In genomic region chr15:70707901-70708300, GRCh38 we compare ENCODE assay signal across 37 cellular contexts.
"Had no signal": no experiment of that assay in that cellular context is flagged by ENCODE, and none has a peak within 500 bp of the region (broad histone marks: within the 10 kb centered on the region; RNA-seq: fewer than 3 reads in every experiment).

No MANE protein-coding gene starts in this region.

- H3K27me3 ChIP-seq: adrenal gland, body of pancreas, brain microvascular endothelial cell, breast epithelium had no signal

- ATAC-seq: activated CD8-positive, alpha-beta T cell treated with anti-CD3 and anti-CD28 coated beads for 36 hours; activated naive CD4-positive, alpha-beta T cell treated with anti-CD3 and anti-CD28 coated beads, Interleukin-2, amount 50 U/mL, for 72 hours; activated T-cell treated with anti-CD3 and anti-CD28 coated beads, Interleukin-2, amount 50 U/mL, for 4 hours; activated T-cell treated with anti-CD3 and anti-CD28 coated beads, Interleukin-2, amount 50 U/mL, for 72 hours; activated T-helper 17 cell treated with anti-CD3 and anti-CD28 coated beads, Interleukin-2, amount 50 U/mL, for 72 hours; body of pancreas had no signal

- H3K36me3 ChIP-seq: adrenal gland, breast epithelium had no signal

- H3K36me3 Mint-ChIP-seq: activated CD4-positive, alpha-beta memory T cell treated with anti-CD3 and anti-CD28 coated beads for 36 hours; activated naive CD4-positive, alpha-beta T cell treated with anti-CD3 and anti-CD28 coated beads, Interleukin-2, amount 50 U/mL, for 72 hours; activated naive CD8-positive, alpha-beta T cell treated with anti-CD3 and anti-CD28 coated beads for 36 hours had no signal

- H3K4me1 Mint-ChIP-seq: activated CD4-positive, alpha-beta T cell treated with anti-CD3 and anti-CD28 coated beads, Interleukin-2, amount 10 ng/mL, durations not matched to agents 24 days and 14 days; activated naive CD8-positive, alpha-beta T cell treated with anti-CD3 and anti-CD28 coated beads for 36 hours; activated T-helper 17 cell treated with anti-CD3 and anti-CD28 coated beads, Interleukin-2, amount 50 U/mL, for 72 hours had no signal

- H3K4me3 Mint-ChIP-seq: activated B cell treated with CpG ODN at 0.5 μM for 24 hours; activated CD4-positive, alpha-beta memory T cell treated with anti-CD3 and anti-CD28 coated beads for 36 hours; activated CD4-positive, alpha-beta T cell treated with anti-CD3 and anti-CD28 coated beads, Interleukin-2, amount 10 ng/mL, durations not matched to agents 24 days and 14 days; activated CD8-positive, alpha-beta T cell treated with anti-CD3 and anti-CD28 coated beads for 36 hours; activated naive CD4-positive, alpha-beta T cell treated with anti-CD3 and anti-CD28 coated beads for 36 hours; activated naive CD8-positive, alpha-beta T cell treated with anti-CD3 and anti-CD28 coated beads for 36 hours; activated T-cell treated with anti-CD3 and anti-CD28 coated beads, Interleukin-2, amount 50 U/mL, for 4 hours; activated T-cell treated with anti-CD3 and anti-CD28 coated beads, Interleukin-2, amount 50 U/mL, for 72 hours; activated T-helper 1 cell treated with anti-CD3 and anti-CD28 coated beads, Interleukin-12 subunit alpha, Interleukin-12 subunit beta, Interleukin-2, Interleukin-4 antibody, amounts not matched to agents 30 ng/mL and 10 ng/mL and 1 ng/mL, durations not matched to agents 14 hours and 24 hours and 36 hours; activated T-helper 17 cell treated with anti-CD3 and anti-CD28 coated beads, Interleukin-2, amount 50 U/mL, for 72 hours; T-helper 1 cell treated with Interleukin-12 subunit alpha and Interleukin-12 subunit beta and Interleukin-4 antibody, amounts not matched to agents 30 μg/mL and 1 μg/mL, for 36 hours; T-helper 2 cell treated with Interferon-gamma antibody and Interleukin-4, amounts not matched to agents 5 μg/mL and 100 μg/mL, for 36 hours had no signal

- H3K27ac ChIP-seq: adrenal gland, body of pancreas, brain microvascular endothelial cell, breast epithelium, VCaP had no signal

- H3K27ac Mint-ChIP-seq: activated B cell treated with CpG ODN at 0.5 μM for 24 hours; activated CD4-positive, alpha-beta memory T cell treated with anti-CD3 and anti-CD28 coated beads for 36 hours; activated CD4-positive, alpha-beta T cell treated with anti-CD3 and anti-CD28 coated beads, Interleukin-2, amount 10 ng/mL, durations not matched to agents 24 days and 14 days; activated CD8-positive, alpha-beta T cell treated with anti-CD3 and anti-CD28 coated beads for 36 hours; activated naive CD4-positive, alpha-beta T cell treated with anti-CD3 and anti-CD28 coated beads for 36 hours; activated naive CD4-positive, alpha-beta T cell treated with anti-CD3 and anti-CD28 coated beads, Interleukin-2, amount 50 U/mL, for 72 hours; activated naive CD8-positive, alpha-beta T cell treated with anti-CD3 and anti-CD28 coated beads for 36 hours; activated T-cell treated with anti-CD3 and anti-CD28 coated beads, Interleukin-2, amount 50 U/mL, for 72 hours; activated T-helper 1 cell treated with anti-CD3 and anti-CD28 coated beads, Interleukin-12 subunit alpha, Interleukin-12 subunit beta, Interleukin-2, Interleukin-4 antibody, amounts not matched to agents 30 ng/mL and 10 ng/mL and 1 ng/mL, durations not matched to agents 14 hours and 24 hours and 36 hours; activated T-helper 17 cell treated with anti-CD3 and anti-CD28 coated beads, Interleukin-2, amount 50 U/mL, for 72 hours; T-helper 1 cell treated with Interleukin-12 subunit alpha and Interleukin-12 subunit beta and Interleukin-4 antibody, amounts not matched to agents 30 μg/mL and 1 μg/mL, for 36 hours; T-helper 2 cell treated with Interferon-gamma antibody and Interleukin-4, amounts not matched to agents 5 μg/mL and 100 μg/mL, for 36 hours had no signal

- H3K4me3 ChIP-seq: adrenal gland, body of pancreas, breast epithelium had no signal

- H3K9me3 ChIP-seq: body of pancreas, breast epithelium had no signal

- DNase-seq: activated B cell treated with CpG ODN at 0.5 μM for 24 hours; activated CD4-positive, alpha-beta memory T cell treated with anti-CD3 and anti-CD28 coated beads for 36 hours; activated CD4-positive, alpha-beta T cell treated with anti-CD3 and anti-CD28 coated beads for 4 hours; activated CD4-positive, alpha-beta T cell treated with anti-CD3 and anti-CD28 coated beads, Interleukin-2, amount 10 ng/mL, durations not matched to agents 24 days and 14 days; activated CD4-positive, alpha-beta T cell treated with anti-CD3 and anti-CD28 coated beads, Interleukin-2, amount 50 U/mL, for 1 hour; activated CD4-positive, alpha-beta T cell treated with anti-CD3 and anti-CD28 coated beads, Interleukin-2, amount 50 U/mL, for 4 hours; activated CD4-positive, CD25-positive, alpha-beta regulatory T cell treated with anti-CD3 and anti-CD28 coated beads, Interleukin-2, amount 50 U/mL, for 72 hours; activated CD8-positive, alpha-beta memory T cell treated with anti-CD3 and anti-CD28 coated beads, Interleukin-2, amount 50 U/mL, for 4 hours; activated CD8-positive, alpha-beta T cell treated with anti-CD3 and anti-CD28 coated beads for 36 hours; activated effector memory CD4-positive, alpha-beta T cell treated with anti-CD3 and anti-CD28 coated beads, Interleukin-2, amount 50 U/mL, for 16 hours; activated gamma-delta T cell treated with Interleukin-2 at 50 U/mL for 16 hours; activated naive CD4-positive, alpha-beta T cell; activated naive CD4-positive, alpha-beta T cell treated with anti-CD3 and anti-CD28 coated beads for 36 hours; activated naive CD4-positive, alpha-beta T cell treated with anti-CD3 and anti-CD28 coated beads, Interleukin-2, amount 50 U/mL, for 16 hours; activated naive CD8-positive, alpha-beta T cell treated with anti-CD3 and anti-CD28 coated beads for 36 hours; activated T-cell treated with anti-CD3 and anti-CD28 coated beads for 4 hours; activated T-cell treated with anti-CD3 and anti-CD28 coated beads, Interleukin-2, amount 50 U/mL, for 1 hour; activated T-cell treated with anti-CD3 and anti-CD28 coated beads, Interleukin-2, amount 50 U/mL, for 4 hours; activated T-cell treated with anti-CD3 and anti-CD28 coated beads, Interleukin-2, amount 50 U/mL, for 72 hours; adrenal gland; amniotic stem cell; aorta; body of pancreas; brain microvascular endothelial cell; central memory CD4-positive, alpha-beta T cell; cerebellar nuclear complex; T-helper 1 cell; T-helper 2 cell; T-helper 9 cell had no signal

- H3K9me3 Mint-ChIP-seq: activated B cell treated with CpG ODN at 0.5 μM for 24 hours; activated CD4-positive, alpha-beta memory T cell treated with anti-CD3 and anti-CD28 coated beads for 36 hours; activated CD4-positive, alpha-beta T cell treated with anti-CD3 and anti-CD28 coated beads, Interleukin-2, amount 10 ng/mL, durations not matched to agents 24 days and 14 days; activated CD8-positive, alpha-beta T cell treated with anti-CD3 and anti-CD28 coated beads for 36 hours; activated naive CD4-positive, alpha-beta T cell treated with anti-CD3 and anti-CD28 coated beads for 36 hours; activated naive CD4-positive, alpha-beta T cell treated with anti-CD3 and anti-CD28 coated beads, Interleukin-2, amount 50 U/mL, for 72 hours; activated naive CD8-positive, alpha-beta T cell treated with anti-CD3 and anti-CD28 coated beads for 36 hours; activated T-cell treated with anti-CD3 and anti-CD28 coated beads, Interleukin-2, amount 50 U/mL, for 4 hours; activated T-cell treated with anti-CD3 and anti-CD28 coated beads, Interleukin-2, amount 50 U/mL, for 72 hours; activated T-helper 1 cell treated with anti-CD3 and anti-CD28 coated beads, Interleukin-12 subunit alpha, Interleukin-12 subunit beta, Interleukin-2, Interleukin-4 antibody, amounts not matched to agents 30 ng/mL and 10 ng/mL and 1 ng/mL, durations not matched to agents 14 hours and 24 hours and 36 hours; activated T-helper 17 cell treated with anti-CD3 and anti-CD28 coated beads, Interleukin-2, amount 50 U/mL, for 72 hours; T-helper 1 cell treated with Interleukin-12 subunit alpha and Interleukin-12 subunit beta and Interleukin-4 antibody, amounts not matched to agents 30 μg/mL and 1 μg/mL, for 36 hours; T-helper 2 cell treated with Interferon-gamma antibody and Interleukin-4, amounts not matched to agents 5 μg/mL and 100 μg/mL, for 36 hours had no signal

- FAIRE-seq: TTC549 had no signal
